ENCODE assay signal across 19 cellular contexts in genomic region chr5:122390107-122390506, GRCh38.
DNase-seq lines count a peak whose midpoint lies in the region; ATAC-seq and TF ChIP-seq lines count a peak whose summit lies in the region.
"Had no signal": no experiment of that assay in that cellular context is flagged by ENCODE, and none has a peak within 500 bp of the region (broad histone marks: within the 10 kb centered on the region; RNA-seq: fewer than 3 reads in every experiment).

No MANE protein-coding gene starts in this region.

- DNase-seq in NCI-H2227 (lab: John Stamatoyannopoulos, UW; ENCODE audit: unreplicated experiment) (peak; percentile 55), NCI-H187 (lab: John Stamatoyannopoulos, UW) (no peak), tibial nerve (ENCODE audit: low spot score in 2 of 2) (no peak), lower leg skin (ENCODE audit: low spot score in 2 of 2) (no peak)
- DNase-seq: Calu3; CD8-positive, alpha-beta T cell; IMR-90; NCI-H1694; NCI-H446; NCI-H526 treated with DMSO at 0.1 percent for 48 hours; NK-92 treated with Interleukin-12 subunit alpha and Interleukin-12 subunit beta, amount 100 ng/mL, for 24 hours; SHP77 had no signal

- no peak overlapping the region for H3K27ac ChIP-seq in HEK293 (ENCODE audit: extremely low read depth, low read depth, low read length)
- H3K27ac ChIP-seq in tibial nerve = no peak overlapping the region
- H3K27ac ChIP-seq: BLaER1 treated with 17β-estradiol and CSF1 and Interleukin-3, amounts not matched to agents 10 nM and 100 nM; HL-60 had no signal

- TF ChIP-seq EP300 in tibial nerve (IDR thresholded peaks at IDR 0.05) = no peak

- H3K4me3 ChIP-seq in HEK293 (ENCODE audit: low read depth, low read length) (no peak overlapping the region), tibial nerve (no peak overlapping the region), lower leg skin (ENCODE audit: low read depth, poor library complexity, severe bottlenecking) (no peak overlapping the region)
- H3K4me3 ChIP-seq: BLaER1 treated with 17β-estradiol and CSF1 and Interleukin-3, amounts not matched to agents 10 nM and 100 nM; GM12878 had no signal

- no peak for TF ChIP-seq CTCF in HEK293 (tag by site-specific recombination; IDR thresholded peaks at IDR 0.05)
- TF ChIP-seq CTCF in brain (conservative IDR thresholded peaks at IDR 0.05) = no peak
- TF ChIP-seq CTCF in nephron (IDR thresholded peaks at IDR 0.05; ENCODE audit: unreplicated experiment in 3 of 3) = no peak
- no peak for TF ChIP-seq CTCF in tibial nerve (IDR thresholded peaks at IDR 0.05)
- TF ChIP-seq CTCF in lower leg skin (IDR thresholded peaks at IDR 0.05) = no peak

- TF ChIP-seq POLR2A in tibial nerve (IDR thresholded peaks at IDR 0.05) (no peak), lower leg skin (IDR thresholded peaks at IDR 0.05) (no peak)

- peak overlapping the region; percentile 4 to 80 (median 30) for H3K27ac Mint-ChIP-seq in brain
- peak overlapping the region; percentile 30 to 43 (median 43) for H3K27ac Mint-ChIP-seq in nephron
- H3K27ac Mint-ChIP-seq: CD8-positive, alpha-beta T cell had no signal

- CTCF ChIA-PET in HEK293 (lab: Yijun Ruan, JAX) = no interaction called here

- no peak for ATAC-seq in HG03135 (IDR thresholded peaks at IDR 0.05; ENCODE audit: unreplicated experiment)
- ATAC-seq: CD8-positive, alpha-beta T cell; GM12878 had no signal

- H3K4me1 ChIP-seq in HEK293 (ENCODE audit: control insufficient read depth, insufficient read depth, low read length) (peaks cover 29% of the 10 kb centered on the region), tibial nerve (peaks cover 0 to 7% (median 0%) of the 10 kb centered on the region in 4 donors)
- H3K4me1 ChIP-seq: BLaER1 treated with 17β-estradiol and CSF1 and Interleukin-3, amounts not matched to agents 10 nM and 100 nM had no signal

- H3K36me3 Mint-ChIP-seq in brain (peaks cover 31% of the 10 kb centered on the region), nephron (ENCODE audit: low read depth) (peaks cover 26% of the 10 kb centered on the region)
- H3K36me3 Mint-ChIP-seq: CD8-positive, alpha-beta T cell had no signal

- WGBS in tibial nerve, 2 donors = 88 to 95% methylated on average over 7 of the region's 7 CpGs
- WGBS in lower leg skin, 2 donors = 81 to 88% methylated on average over 7 of the region's 7 CpGs

- H3K36me3 ChIP-seq in HEK293 (ENCODE audit: control insufficient read depth in 2 of 2, insufficient read depth in 1 of 2, low read length in 2 of 2) = no peaks in the 10 kb centered on the region
- H3K36me3 ChIP-seq in tibial nerve = no peaks in the 10 kb centered on the region
- H3K36me3 ChIP-seq: BLaER1 treated with 17β-estradiol and CSF1 and Interleukin-3, amounts not matched to agents 10 nM and 100 nM had no signal

- POLR2A ChIA-PET in HEK293 (lab: Yijun Ruan, JAX) = no interaction called here

- H3K4me3 Mint-ChIP-seq in brain (no peak overlapping the region), nephron (no peak overlapping the region)
- H3K4me3 Mint-ChIP-seq: CD8-positive, alpha-beta T cell had no signal

- no peaks in the 10 kb centered on the region for H3K27me3 ChIP-seq in tibial nerve
- H3K27me3 ChIP-seq: BLaER1 treated with 17β-estradiol and CSF1 and Interleukin-3, amounts not matched to agents 10 nM and 100 nM had no signal

- peaks cover 63% of the 10 kb centered on the region for H3K4me1 Mint-ChIP-seq in brain
- peaks cover 59% of the 10 kb centered on the region for H3K4me1 Mint-ChIP-seq in nephron

- H3K27me3 Mint-ChIP-seq in brain = no peaks in the 10 kb centered on the region
- H3K27me3 Mint-ChIP-seq in nephron (ENCODE audit: low read depth) = no peaks in the 10 kb centered on the region

- H3K9me3 Mint-ChIP-seq in brain = peaks cover 0 to under 1% (median 0%) of the 10 kb centered on the region in 5 experiments
- no peaks in the 10 kb centered on the region for H3K9me3 Mint-ChIP-seq in nephron
- H3K9me3 Mint-ChIP-seq: CD8-positive, alpha-beta T cell had no signal

- H3K9me3 ChIP-seq in HEK293 (ENCODE audit: control insufficient read depth, insufficient read depth, low read depth, low read length) (no peaks in the 10 kb centered on the region), tibial nerve (no peaks in the 10 kb centered on the region)
- H3K9me3 ChIP-seq: BLaER1 treated with 17β-estradiol and CSF1 and Interleukin-3, amounts not matched to agents 10 nM and 100 nM had no signal

- intact Hi-C loops in lower leg skin (cut with DNase I; ENCODE audit: low total_unique reads) = no loop called here

TF ChIP-seq in HEK293, 187 proteins besides CTCF, POLR2A, EP300 and RAD21:
- TF ChIP-seq ZNF280C (tag by site-specific recombination; IDR thresholded peaks at IDR 0.05) (no peak), TCF7L2 (IDR thresholded peaks at IDR 0.05; ENCODE audit: borderline replicate concordance, low read depth, low read length) (peak; percentile 67; the same call in 1 of the 2 replicates), ZFP37 (tag by site-specific recombination; IDR thresholded peaks at IDR 0.05) (no peak), ZBTB6 (tag by site-specific recombination; IDR thresholded peaks at IDR 0.05) (no peak), ZBTB44 (tag by site-specific recombination; IDR thresholded peaks at IDR 0.05) (no peak), ZNF239 (tag by site-specific recombination; IDR thresholded peaks at IDR 0.05) (no peak), ZNF2 (tag by site-specific recombination; IDR thresholded peaks at IDR 0.05) (no peak), ZIC2 (tag by site-specific recombination; IDR thresholded peaks at IDR 0.05) (peak; percentile 87), ZBTB17 (tag by site-specific recombination; IDR thresholded peaks at IDR 0.05) (peak; percentile 21; the same call in 1 of the 2 replicates), ZNF132 (tag by site-specific recombination; IDR thresholded peaks at IDR 0.05; ENCODE audit: borderline replicate concordance) (no peak), OSR2 (tag by site-specific recombination; IDR thresholded peaks at IDR 0.05) (0 out of 2 replicates have a peak, but pooled peaks have one; percentile 57), ZNF560 (tag by site-specific recombination; IDR thresholded peaks at IDR 0.05; ENCODE audit: borderline replicate concordance) (no peak), ZXDB (tag by site-specific recombination; IDR thresholded peaks at IDR 0.05) (no peak)
